ENCODE assay signal across 8 cellular contexts in genomic region chr18:56638232-56639093, GRCh38. TPM values are rescaled to one million over a fixed set of nuclear protein-coding genes. Genes with fewer than 3 reads are reported as not detected.
DNase-seq lines count a peak whose midpoint lies in the region; ATAC-seq and TF ChIP-seq lines count a peak whose summit lies in the region.

TXNL1 (minus strand) TSS chr18:56638592; CDS start chr18:56638440, 152 bp downstream.

- H3K27me3 Mint-ChIP-seq in HFFc6 (ENCODE audit: insufficient read depth): peaks cover 4% of the 10 kb centered on the region
- no peaks in the 10 kb centered on the region for H3K27me3 Mint-ChIP-seq in activated naive CD4-positive, alpha-beta T cell treated with anti-CD3 and anti-CD28 coated beads, Interleukin-2, amount 10 ng/mL, durations not matched to agents 7 days and 5 days

- H3K36me3 Mint-ChIP-seq in HFFc6 (ENCODE audit: low read depth): peaks cover 46% of the 10 kb centered on the region
- H3K36me3 Mint-ChIP-seq in activated naive CD4-positive, alpha-beta T cell treated with anti-CD3 and anti-CD28 coated beads, Interleukin-2, amount 10 ng/mL, durations not matched to agents 7 days and 5 days: peaks cover 30% of the 10 kb centered on the region

- H3K9ac ChIP-seq in SK-N-MC (ENCODE audit: insufficient read length): peak within 1 kb of the TSS; percentile 94

- H3K9me3 Mint-ChIP-seq in HFFc6: peaks cover 11% of the 10 kb centered on the region
- no peaks in the 10 kb centered on the region for H3K9me3 Mint-ChIP-seq in activated naive CD4-positive, alpha-beta T cell treated with anti-CD3 and anti-CD28 coated beads, Interleukin-2, amount 10 ng/mL, durations not matched to agents 7 days and 5 days

- H3K27ac ChIP-seq in SK-N-MC (peak within 1 kb of the TSS; percentile 83), gastroesophageal sphincter (peak within 1 kb of the TSS; percentile 84 to 97 (median 96)), neutrophil (peak within 1 kb of the TSS; percentile 98), substantia nigra (ENCODE audit: low read depth, low read length, poor library complexity, severe bottlenecking) (peak within 1 kb of the TSS; percentile 89)

- peak within 1 kb of the TSS; percentile 99 for H3K27ac Mint-ChIP-seq in HFFc6
- peak within 1 kb of the TSS; percentile 94 for H3K27ac Mint-ChIP-seq in activated naive CD4-positive, alpha-beta T cell treated with anti-CD3 and anti-CD28 coated beads, Interleukin-2, amount 10 ng/mL, durations not matched to agents 7 days and 5 days

- H3K4me3 Mint-ChIP-seq in HFFc6: peak within 1 kb of the TSS; percentile 100
- H3K4me3 Mint-ChIP-seq in activated naive CD4-positive, alpha-beta T cell treated with anti-CD3 and anti-CD28 coated beads, Interleukin-2, amount 10 ng/mL, durations not matched to agents 7 days and 5 days: peak within 1 kb of the TSS; percentile 98

- H3K27me3 ChIP-seq in gastroesophageal sphincter (no peaks in the 10 kb centered on the region), neutrophil (no peaks in the 10 kb centered on the region)

- H3K4me3 ChIP-seq in NB4 (ENCODE audit: low read depth, low read length): peak within 1 kb of the TSS; percentile 94
- peak within 1 kb of the TSS; percentile 93 for H3K4me3 ChIP-seq in SK-N-MC
- H3K4me3 ChIP-seq in gastroesophageal sphincter: peak within 1 kb of the TSS; percentile 79
- H3K4me3 ChIP-seq in neutrophil (ENCODE audit: low read depth in 1 of 2, low read length in 1 of 2): peak within 1 kb of the TSS; percentile 90 to 93

- DNase-seq in GM03348 (ENCODE audit: low spot score): peak; percentile 99
- peak; percentile 97 for DNase-seq in HFFc6
- peak; percentile 97 for DNase-seq in NB4 (ENCODE audit: low read depth)
- peak; percentile 94 for DNase-seq in SK-N-MC (ENCODE audit: low read depth, low spot score)
- DNase-seq in activated naive CD4-positive, alpha-beta T cell treated with anti-CD3 and anti-CD28 coated beads, Interleukin-2, amount 10 ng/mL, durations not matched to agents 7 days and 5 days: peak; percentile 99
- DNase-seq in substantia nigra (lab: John Stamatoyannopoulos, UW): peak; percentile 71 to 99 (median 97)

- TF ChIP-seq CTCF in HFFc6 (IDR thresholded peaks at IDR 0.05) (no peak), NB4 (IDR thresholded peaks at IDR 0.05; ENCODE audit: low read depth, low read length) (no peak), gastroesophageal sphincter (IDR thresholded peaks at IDR 0.05) (no peak), neutrophil (IDR thresholded peaks at IDR 0.05) (no peak)

- no peaks in the 10 kb centered on the region for H3K9me3 ChIP-seq in SK-N-MC (ENCODE audit: low read depth, low read length)
- H3K9me3 ChIP-seq in gastroesophageal sphincter: no peaks in the 10 kb centered on the region
- no peaks in the 10 kb centered on the region for H3K9me3 ChIP-seq in neutrophil

- TF ChIP-seq POLR2A in NB4 (IDR thresholded peaks at IDR 0.05; ENCODE audit: extremely low read depth, insufficient read length) (peak; percentile 76), gastroesophageal sphincter (IDR thresholded peaks at IDR 0.05) (peak; percentile 73 to 77)

- peaks cover 63% of the 10 kb centered on the region for H3K4me1 Mint-ChIP-seq in HFFc6 (ENCODE audit: low read depth)
- peaks cover 41% of the 10 kb centered on the region for H3K4me1 Mint-ChIP-seq in activated naive CD4-positive, alpha-beta T cell treated with anti-CD3 and anti-CD28 coated beads, Interleukin-2, amount 10 ng/mL, durations not matched to agents 7 days and 5 days

- H3K4me1 ChIP-seq in gastroesophageal sphincter: peaks cover 2 to 37% (median 2%) of the 10 kb centered on the region in 3 donors
- peaks cover 24 to 28% of the 10 kb centered on the region in 2 experiments for H3K4me1 ChIP-seq in neutrophil (ENCODE audit: control insufficient read depth in 1 of 2, insufficient read depth in 1 of 2, low read depth in 1 of 2, low read length in 1 of 2)

- H3K36me3 ChIP-seq in SK-N-MC (ENCODE audit: insufficient read depth, low read length) (peaks cover 16% of the 10 kb centered on the region), gastroesophageal sphincter (no peaks in the 10 kb centered on the region), neutrophil (no peaks in the 10 kb centered on the region)

- CTCF ChIA-PET in activated naive CD4-positive, alpha-beta T cell treated with anti-CD3 and anti-CD28 coated beads, Interleukin-2, amount 10 ng/mL, durations not matched to agents 7 days and 5 days (lab: Charles Lee): interaction anchor here (0.6 to 1.4 kb wide), 4 partner anchors 11 to 78 kb away, joined by 3 to 4 read pairs (median 4); no protein-coding TSS in a partner anchor

- 0 to 3% methylated on average over 18 to 26 of the region's 63 CpGs for WGBS in gastroesophageal sphincter (ENCODE audit: low coverage in 1 of 2), 2 donors

- TF ChIP-seq EP300 in gastroesophageal sphincter (IDR thresholded peaks at IDR 0.05): no peak

- peak; percentile 99 for ATAC-seq in gastroesophageal sphincter

RNA-seq across cellular contexts. Expression of gene TXNL1, which starts in this region (rescaled TPM):
- total RNA-seq in HFFc6 (2021; fragmentation: NEBNext Ultra II Directional; extraction: Animal tissue kit (Norgen Biotek cat#: 25700)): 10 to 100 TPM; 73.5 to 85.5 (median 80.8) TPM
- total RNA-seq in gastroesophageal sphincter: 10 to 100 TPM; 43.6 to 53.0 (median 47.7) TPM

Comparison
In these comparisons a context has a peak if more than half of its experiments do, and no peak if none do; other contexts are left out.
1. Peak in every context shown above with its lines: DNase-seq, ATAC-seq, H3K4me3 ChIP-seq and H3K27ac ChIP-seq.